ENCODE assay signal across 26 cellular contexts in the genomic region with DNA sequence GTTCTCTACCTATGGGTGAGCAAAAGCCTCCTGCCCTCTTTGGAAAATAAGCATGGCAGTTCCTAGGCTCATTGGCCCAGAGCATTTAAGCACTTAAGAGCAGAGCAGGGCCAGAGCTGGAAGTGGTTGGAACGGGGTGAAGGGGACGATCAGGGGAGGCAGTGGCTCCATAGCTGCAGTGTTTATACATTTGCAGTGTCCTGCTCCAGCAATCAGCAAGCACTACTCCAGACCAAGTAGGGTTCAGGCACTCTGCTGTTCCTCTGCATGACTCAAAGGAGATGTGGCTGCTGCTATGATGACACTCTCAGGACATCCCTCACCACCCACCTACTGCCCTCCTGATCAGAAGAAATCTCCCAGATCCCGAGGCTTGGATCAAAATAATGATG. TPM values are rescaled to one million over a fixed set of nuclear protein-coding genes. Genes with fewer than 3 reads are reported as not detected.
DNase-seq lines count a peak whose midpoint lies in the region; FAIRE-seq and TF ChIP-seq lines count a peak whose summit lies in the region.
"Had no signal": no experiment of that assay in that cellular context is flagged by ENCODE, and none has a peak within 500 bp of the region (broad histone marks: within the 10 kb centered on the region; RNA-seq: fewer than 3 reads in every experiment).

No MANE protein-coding gene starts in this region.

- H3K27me3 ChIP-seq in bronchial epithelial cell (ENCODE audit: control insufficient read depth, insufficient read depth, low read length) (peaks cover 2% of the 10 kb centered on the region), smooth muscle cell (ENCODE audit: low read depth) (no peaks in the 10 kb centered on the region), HAP-1 (ENCODE audit: low read depth) (no peaks in the 10 kb centered on the region)
- H3K27me3 ChIP-seq: brain microvascular endothelial cell, heart left ventricle, MG63 had no signal

- no peak for TF ChIP-seq CTCF in HEK293 (tag by site-specific recombination; IDR thresholded peaks at IDR 0.05)
- no peak for TF ChIP-seq CTCF in bronchial epithelial cell (IDR thresholded peaks at IDR 0.05; ENCODE audit: insufficient read depth, low read length, severe bottlenecking)
- TF ChIP-seq CTCF in smooth muscle cell (IDR thresholded peaks at IDR 0.05; ENCODE audit: borderline replicate concordance, insufficient read depth, poor library complexity, severe bottlenecking): no peak

- H3K9me3 ChIP-seq in HEK293 (ENCODE audit: control insufficient read depth, insufficient read depth, low read depth, low read length) (no peaks in the 10 kb centered on the region), smooth muscle cell (replicated peaks; ENCODE audit: low read depth) (no peaks in the 10 kb centered on the region), HAP-1 (no peaks in the 10 kb centered on the region)
- H3K9me3 ChIP-seq: heart left ventricle, MG63, neutrophil had no signal

- peak overlapping the region; percentile 76 for H3K4me2 ChIP-seq in smooth muscle cell

- CTCF ChIA-PET in HEK293 (lab: Yijun Ruan, JAX): interaction anchor here (0.6 to 1.4 kb wide), 3 partner anchors 15 to 441 kb away, joined by 3 to 5 read pairs (median 3); no protein-coding TSS in a partner anchor

- peak overlapping the region; percentile 74 for H3K9ac ChIP-seq in smooth muscle cell (ENCODE audit: low read depth)

- in situ Hi-C loops in HAP-1 (cut with MboI; ENCODE audit: low sequenced_read_pairs): no loop called here

- DNase-seq in bronchial epithelial cell (ENCODE audit: low read depth) (peak; percentile 28), kidney tubule cell (ENCODE audit: low spot score) (peak; percentile 81), smooth muscle cell (lab: John Stamatoyannopoulos, UW; ENCODE audit: unreplicated experiment) (no peak), NK-92 (lab: John Stamatoyannopoulos, UW; ENCODE audit: unreplicated experiment) (no peak), HAP-1 (ENCODE audit: low spot score in 2 of 2) (no peak)
- DNase-seq in stimulated activated naive CD4-positive, alpha-beta T cell treated with Interleukin-2 at 50 U/mL for 16 hours (lab: John Stamatoyannopoulos, UW): no peak
- DNase-seq in stimulated activated CD4-positive, alpha-beta T cell treated with anti-CD3 and anti-CD28 coated beads, Interleukin-4, amount 100 ng/mL, for 1 hour: no peak
- DNase-seq: activated CD4-positive, alpha-beta memory T cell treated with anti-CD3 and anti-CD28 coated beads, Interleukin-2, amount 10 ng/mL, durations not matched to agents 7 days and 5 days; activated CD4-positive, CD25-positive, alpha-beta regulatory T cell; activated gamma-delta T cell; brain microvascular endothelial cell; CD8-positive, alpha-beta memory T cell; cortex of kidney; EL; H7; heart left ventricle; MG63; NCI-H1417 treated with DMSO at 0.1 percent for 48 hours; NCI-H2107; stimulated activated CD4-positive, alpha-beta T cell treated with anti-CD3 and anti-CD28 coated beads, Interleukin-2, amount 100 ng/mL, for 48 hours; stimulated activated naive CD4-positive, alpha-beta T cell; T-helper 9 cell had no signal

- H3K79me2 ChIP-seq in smooth muscle cell (ENCODE audit: low read depth): no peaks in the 10 kb centered on the region

- no peak for FAIRE-seq in bronchial epithelial cell (lab: Jason Lieb, UNC)
- FAIRE-seq: endometrium had no signal

- H3K36me3 ChIP-seq in HEK293 (ENCODE audit: control insufficient read depth in 2 of 2, insufficient read depth in 1 of 2, low read length in 2 of 2) (no peaks in the 10 kb centered on the region), bronchial epithelial cell (ENCODE audit: control insufficient read depth, insufficient read depth, low read length) (no peaks in the 10 kb centered on the region), smooth muscle cell (ENCODE audit: low read depth) (no peaks in the 10 kb centered on the region), HAP-1 (replicated peaks) (no peaks in the 10 kb centered on the region)
- H3K36me3 ChIP-seq: brain microvascular endothelial cell, heart left ventricle, MG63, neutrophil had no signal

- no peak overlapping the region for H2AFZ ChIP-seq in smooth muscle cell (ENCODE audit: low read depth)

- 15% methylated on average over 3 of the region's 3 CpGs for WGBS in smooth muscle cell (ENCODE audit: low lambda C conversion rate)

- no peaks in the 10 kb centered on the region for H3K4me1 ChIP-seq in HEK293 (ENCODE audit: control insufficient read depth, insufficient read depth, low read length)
- H3K4me1 ChIP-seq in smooth muscle cell (ENCODE audit: low read depth): peaks cover 6% of the 10 kb centered on the region
- no peaks in the 10 kb centered on the region for H3K4me1 ChIP-seq in HAP-1

- POLR2A ChIA-PET in HEK293 (lab: Yijun Ruan, JAX): no interaction called here

- H3F3A ChIP-seq in smooth muscle cell (ENCODE audit: low read depth): peaks cover 15% of the 10 kb centered on the region

- H3K4me3 ChIP-seq in HEK293 (ENCODE audit: low read depth, low read length) (no peak overlapping the region), bronchial epithelial cell (ENCODE audit: low read depth, low read length) (no peak overlapping the region), smooth muscle cell (no peak overlapping the region), HAP-1 (no peak overlapping the region)
- H3K4me3 ChIP-seq: heart left ventricle, lung, MG63 had no signal

- peaks cover 1% of the 10 kb centered on the region for H4K20me1 ChIP-seq in smooth muscle cell (ENCODE audit: low read depth)

- H3K27ac ChIP-seq in HEK293 (ENCODE audit: extremely low read depth, low read depth, low read length) (no peak overlapping the region), smooth muscle cell (ENCODE audit: low read depth) (peak overlapping the region; percentile 93)
- H3K27ac ChIP-seq: brain microvascular endothelial cell, heart left ventricle, neutrophil had no signal

TF ChIP-seq in HEK293, 187 proteins besides CTCF, POLR2A, EP300 and RAD21:
- TF ChIP-seq ZNF600 (tag by site-specific recombination; IDR thresholded peaks at IDR 0.05): 0 out of 2 replicates have a peak, but pooled peaks have one; percentile 31
- TF ChIP-seq KLF8 (tag by site-specific recombination; IDR thresholded peaks at IDR 0.05): no peak
- no peak for TF ChIP-seq ZBTB48 (tag by site-specific recombination; IDR thresholded peaks at IDR 0.05)
- TF ChIP-seq, protein P1, sequence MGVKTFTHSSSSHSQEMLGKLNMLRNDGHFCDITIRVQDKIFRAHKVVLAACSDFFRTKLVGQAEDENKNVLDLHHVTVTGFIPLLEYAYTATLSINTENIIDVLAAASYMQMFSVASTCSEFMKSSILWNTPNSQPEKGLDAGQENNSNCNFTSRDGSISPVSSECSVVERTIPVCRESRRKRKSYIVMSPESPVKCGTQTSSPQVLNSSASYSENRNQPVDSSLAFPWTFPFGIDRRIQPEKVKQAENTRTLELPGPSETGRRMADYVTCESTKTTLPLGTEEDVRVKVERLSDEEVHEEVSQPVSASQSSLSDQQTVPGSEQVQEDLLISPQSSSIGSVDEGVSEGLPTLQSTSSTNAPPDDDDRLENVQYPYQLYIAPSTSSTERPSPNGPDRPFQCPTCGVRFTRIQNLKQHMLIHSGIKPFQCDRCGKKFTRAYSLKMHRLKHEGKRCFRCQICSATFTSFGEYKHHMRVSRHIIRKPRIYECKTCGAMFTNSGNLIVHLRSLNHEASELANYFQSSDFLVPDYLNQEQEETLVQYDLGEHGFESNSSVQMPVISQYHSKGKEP (tag by site-specific recombination; IDR thresholded peaks at IDR 0.05): no peak
- TF ChIP-seq ZNF510 (tag by site-specific recombination; IDR thresholded peaks at IDR 0.05; ENCODE audit: insufficient replicate concordance): no peak
- no peak for TF ChIP-seq ZNF155 (tag by site-specific recombination; IDR thresholded peaks at IDR 0.05)
- TF ChIP-seq, protein P2, sequence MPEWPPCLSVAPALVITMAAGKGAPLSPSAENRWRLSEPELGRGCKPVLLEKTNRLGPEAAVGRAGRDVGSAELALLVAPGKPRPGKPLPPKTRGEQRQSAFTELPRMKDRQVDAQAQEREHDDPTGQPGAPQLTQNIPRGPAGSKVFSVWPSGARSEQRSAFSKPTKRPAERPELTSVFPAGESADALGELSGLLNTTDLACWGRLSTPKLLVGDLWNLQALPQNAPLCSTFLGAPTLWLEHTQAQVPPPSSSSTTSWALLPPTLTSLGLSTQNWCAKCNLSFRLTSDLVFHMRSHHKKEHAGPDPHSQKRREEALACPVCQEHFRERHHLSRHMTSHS (tag by site-specific recombination; IDR thresholded peaks at IDR 0.05): no peak
- TF ChIP-seq ZNF221 (tag by site-specific recombination; IDR thresholded peaks at IDR 0.05; ENCODE audit: borderline replicate concordance): no peak

RNA-seq across cellular contexts. Expression of gene TRABD2B, which starts 55.0 kb away (rescaled TPM):
- under 0.01 TPM in 2 replicates for total RNA-seq in bronchial epithelial cell
- 0.81 and 0.94 TPM in 2 replicates for total RNA-seq in smooth muscle cell
- 4.8 and 4.9 TPM in 2 replicates for polyA plus RNA-seq in smooth muscle cell
- total RNA-seq: activated CD4-positive, alpha-beta memory T cell treated with anti-CD3 and anti-CD28 coated beads, Interleukin-2, amount 10 ng/mL, durations not matched to agents 7 days and 5 days; CD8-positive, alpha-beta memory T cell had no signal
- polyA plus RNA-seq: CD8-positive, alpha-beta memory T cell had no signal

Comparison
In these comparisons a context has a peak if more than half of its experiments do, and no peak if none do; other contexts are left out.
1. DNase-seq: peak in bronchial epithelial cell (single experiment) and kidney tubule cell (single experiment); none in smooth muscle cell (single experiment), stimulated activated naive CD4-positive, alpha-beta T cell treated with Interleukin-2 at 50 U/mL for 16 hours (single experiment), stimulated activated CD4-positive, alpha-beta T cell treated with anti-CD3 and anti-CD28 coated beads, Interleukin-4, amount 100 ng/mL, for 1 hour (single experiment), NK-92 (single experiment) and HAP-1 (0 of 2).